11 cellular contexts compared by ENCODE assay signal in the genomic region with DNA sequence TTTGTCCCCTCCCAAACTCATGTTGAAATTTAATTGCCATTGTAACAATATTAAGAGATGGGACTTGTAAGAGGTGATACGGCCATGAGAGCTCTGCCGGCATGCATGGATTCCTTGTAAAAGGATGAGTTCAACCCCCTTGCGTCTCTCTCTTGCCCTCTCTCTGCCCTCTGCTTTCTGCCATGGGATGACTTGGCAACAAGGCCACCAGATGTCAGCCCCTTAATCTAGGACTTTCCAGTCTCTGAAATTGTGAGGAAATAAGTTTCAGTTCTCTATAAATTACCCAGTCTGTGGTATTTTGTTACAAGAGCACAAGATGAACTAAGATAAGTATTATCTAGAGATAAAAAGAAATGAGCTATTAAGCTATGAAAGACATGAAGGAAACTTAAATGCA.
A peak's percentile ranks its signal among the peaks of the same experiment; 100 is the strongest.
DNase-seq lines count a peak whose midpoint lies in the region; ATAC-seq lines count a peak whose summit lies in the region.
"Had no signal": no experiment of that assay in that cellular context is flagged by ENCODE, and none has a peak within 500 bp of the region (broad histone marks: within the 10 kb centered on the region; RNA-seq: fewer than 3 reads in every experiment).

No MANE protein-coding gene starts in this region.

- H3K9me3 Mint-ChIP-seq in effector memory CD8-positive, alpha-beta T cell: no peaks in the 10 kb centered on the region

- peaks cover 15% of the 10 kb centered on the region for H3K4me1 Mint-ChIP-seq in T-helper 17 cell
- peaks cover 1 to 14% of the 10 kb centered on the region in 2 donors for H3K4me1 Mint-ChIP-seq in effector memory CD8-positive, alpha-beta T cell (ENCODE audit: low read depth in 2 of 2)

- H3K9ac ChIP-seq in BLaER1 treated with 17β-estradiol and CSF1 and Interleukin-3, amounts not matched to agents 10 nM and 100 nM: peak overlapping the region in 8 of 11 experiments; percentile 18 to 79 (median 66); a peak in 14 of 22 replicates

- no peaks in the 10 kb centered on the region for H3K27me3 Mint-ChIP-seq in T-helper 17 cell
- H3K27me3 Mint-ChIP-seq in effector memory CD8-positive, alpha-beta T cell: no peaks in the 10 kb centered on the region

- H3K27ac Mint-ChIP-seq in T-helper 17 cell: no peak overlapping the region
- no peak overlapping the region for H3K27ac Mint-ChIP-seq in effector memory CD8-positive, alpha-beta T cell

- H4K20me1 ChIP-seq in BLaER1 treated with 17β-estradiol and CSF1 and Interleukin-3, amounts not matched to agents 10 nM and 100 nM: no peaks in the 10 kb centered on the region

- no peaks in the 10 kb centered on the region for H3K36me3 ChIP-seq in BLaER1 treated with 17β-estradiol and CSF1 and Interleukin-3, amounts not matched to agents 10 nM and 100 nM
- H3K36me3 ChIP-seq: BE2C had no signal

- H3K4me1 ChIP-seq in BLaER1 treated with 17β-estradiol and CSF1 and Interleukin-3, amounts not matched to agents 10 nM and 100 nM: peaks cover 3 to 79% (median 48%) of the 10 kb centered on the region in 10 experiments; a peak in 15 of 20 replicates
- H3K4me1 ChIP-seq: BE2C had no signal

- DNase-seq in T-helper 17 cell: no peak
- no peak for DNase-seq in effector memory CD8-positive, alpha-beta T cell
- DNase-seq in AG08395 (ENCODE audit: low spot score): no peak
- no peak for DNase-seq in NCI-H1092 (lab: John Stamatoyannopoulos, UW)
- DNase-seq: BE2C; stimulated activated naive CD4-positive, alpha-beta T cell treated with Interleukin-2 at 50 U/mL for 16 hours had no signal

- peak overlapping the region in 10 of 11 experiments; percentile 47 to 98 (median 88); a peak in 20 of 22 replicates for H3K27ac ChIP-seq in BLaER1 treated with 17β-estradiol and CSF1 and Interleukin-3, amounts not matched to agents 10 nM and 100 nM
- H3K27ac ChIP-seq: coronary artery had no signal

- peak overlapping the region; percentile 37 for H3K4me3 Mint-ChIP-seq in T-helper 17 cell
- H3K4me3 Mint-ChIP-seq in effector memory CD8-positive, alpha-beta T cell: no peak overlapping the region

- ATAC-seq in GM19328 (IDR thresholded peaks at IDR 0.05; ENCODE audit: unreplicated experiment): peak; percentile 60
- peak; percentile 37 for ATAC-seq in HG03066 (IDR thresholded peaks at IDR 0.05; ENCODE audit: low read depth, unreplicated experiment)
- peak; percentile 46 for ATAC-seq in T-helper 17 cell
- ATAC-seq in HG02588 (IDR thresholded peaks at IDR 0.05; ENCODE audit: unreplicated experiment): no peak
- no peak for ATAC-seq in effector memory CD8-positive, alpha-beta T cell (replicated peaks)

- H3K27me3 ChIP-seq in BLaER1 treated with 17β-estradiol and CSF1 and Interleukin-3, amounts not matched to agents 10 nM and 100 nM: no peaks in the 10 kb centered on the region
- H3K27me3 ChIP-seq: BE2C had no signal

- peaks cover 2% of the 10 kb centered on the region for H3K36me3 Mint-ChIP-seq in T-helper 17 cell (ENCODE audit: low read depth)
- H3K36me3 Mint-ChIP-seq in effector memory CD8-positive, alpha-beta T cell (ENCODE audit: insufficient read depth): no peaks in the 10 kb centered on the region

- peak overlapping the region in 8 of 11 experiments; percentile 27 to 77 (median 70); a peak in 14 of 22 replicates for H3K4me2 ChIP-seq in BLaER1 treated with 17β-estradiol and CSF1 and Interleukin-3, amounts not matched to agents 10 nM and 100 nM

- 0 out of 22 replicates have a peak, but pooled peaks cover 0 to 5% (median 0%) of the 10 kb centered on the region in 11 experiments for H3K9me3 ChIP-seq in BLaER1 treated with 17β-estradiol and CSF1 and Interleukin-3, amounts not matched to agents 10 nM and 100 nM (replicated peaks in 1 of 11)
- no peaks in the 10 kb centered on the region for H3K9me3 ChIP-seq in T-helper 17 cell (ENCODE audit: control insufficient read depth, low read length, poor library complexity, severe bottlenecking)
- H3K9me3 ChIP-seq: BE2C had no signal

- H3K4me3 ChIP-seq in BLaER1 treated with 17β-estradiol and CSF1 and Interleukin-3, amounts not matched to agents 10 nM and 100 nM: no peak overlapping the region
- H3K4me3 ChIP-seq: coronary artery had no signal

Comparison
In these comparisons a context has a peak if more than half of its experiments do, and no peak if none do; other contexts are left out.
1. ATAC-seq: peak in GM19328 (single experiment), HG03066 (single experiment) and T-helper 17 cell (single experiment); none in HG02588 (single experiment) and effector memory CD8-positive, alpha-beta T cell (single experiment).